26 cellular contexts compared by ENCODE assay signal in the genomic region with DNA sequence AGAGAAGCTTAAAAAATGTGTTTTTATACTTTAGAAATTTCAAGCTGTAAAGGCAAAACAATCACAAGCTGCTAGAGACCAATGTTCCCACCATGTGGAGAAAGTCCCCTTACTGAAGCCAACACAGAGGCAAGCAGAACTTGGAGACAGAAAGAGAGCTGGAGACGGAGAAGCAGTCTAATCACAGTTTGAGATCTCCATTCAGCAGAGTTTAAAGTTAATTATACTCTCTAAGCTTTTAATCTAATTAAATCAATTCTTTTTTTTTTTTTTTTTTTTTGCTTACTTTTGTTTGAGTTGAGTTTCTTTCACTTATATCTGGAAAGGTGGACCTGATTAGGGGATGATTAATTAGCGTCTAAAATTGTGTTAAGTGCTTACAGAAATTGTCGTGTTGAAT.
"Had no signal": no experiment of that assay in that cellular context is flagged by ENCODE, and none has a peak within 500 bp of the region (broad histone marks: within the 10 kb centered on the region; RNA-seq: fewer than 3 reads in every experiment).

No MANE protein-coding gene starts in this region.

- H3K27me3 ChIP-seq: ovary, right lobe of liver, sigmoid colon, suprapubic skin, testis, tibial artery, transverse colon, upper lobe of right lung, uterus had no signal

- DNase-seq: naive thymus-derived CD8-positive, alpha-beta T cell; nephron progenitor cell; occipital lobe; ovary; posterior cingulate gyrus; psoas muscle; right cardiac atrium; right lobe of liver; sigmoid colon; small intestine; stimulated activated CD4-positive, alpha-beta T cell treated with anti-CD3 and anti-CD28 coated beads, Interleukin-15, amount 100 ng/mL, for 24 hours; stimulated activated CD4-positive, alpha-beta T cell treated with anti-CD3 and anti-CD28 coated beads, Interleukin-2, amount 100 ng/mL, for 24 hours; stimulated activated CD4-positive, alpha-beta T cell treated with anti-CD3 and anti-CD28 coated beads, Interleukin-2, amount 100 ng/mL, for 48 hours; stimulated activated CD4-positive, alpha-beta T cell treated with anti-CD3 and anti-CD28 coated beads, Interleukin-4, amount 100 ng/mL, for 24 hours; stimulated activated CD8-positive, alpha-beta memory T cell treated with anti-CD3 and anti-CD28 coated beads, Interleukin-4, amount 100 ng/mL, for 48 hours; stimulated activated naive CD4-positive, alpha-beta T cell; stimulated activated naive CD8-positive, alpha-beta T cell treated with anti-CD3 and anti-CD28 coated beads, Interleukin-15, amount 100 ng/mL, for 72 hours; stimulated activated naive CD8-positive, alpha-beta T cell treated with anti-CD3 and anti-CD28 coated beads, Interleukin-15, Interleukin-2, amounts not matched to agents 100 U/mL and 50 U/mL, for 24 hours; substantia nigra; testis; tibial artery; transverse colon; upper lobe of right lung; uterus had no signal

- H3K4me3 ChIP-seq: ovary, psoas muscle, right lobe of liver, sigmoid colon, suprapubic skin, testis, tibial artery, transverse colon, upper lobe of right lung, uterus had no signal

- H3K36me3 ChIP-seq: ovary, right lobe of liver, sigmoid colon, suprapubic skin, tibial artery, transverse colon, upper lobe of right lung, uterus had no signal

- H3K9me3 ChIP-seq: ovary, psoas muscle, right lobe of liver, sigmoid colon, suprapubic skin, testis, tibial artery, transverse colon, upper lobe of right lung, uterus had no signal

- H3K4me1 ChIP-seq: parathyroid adenoma, psoas muscle, right lobe of liver, sigmoid colon, suprapubic skin, testis, tibial artery, transverse colon, upper lobe of right lung, uterus had no signal
